Comparison of ENCODE assay signal across 16 cellular contexts in genomic region chr9:87527211-87527916, GRCh38.
"Had no signal": no experiment of that assay in that cellular context is flagged by ENCODE, and none has a peak within 500 bp of the region (broad histone marks: within the 10 kb centered on the region; RNA-seq: fewer than 3 reads in every experiment).

No MANE protein-coding gene starts in this region.

- H3K36me3 Mint-ChIP-seq: activated naive CD8-positive, alpha-beta T cell; immature natural killer cell; natural killer cell treated with Interleukin-12 subunit alpha and Interleukin-12 subunit beta and Interleukin-15 and Interleukin-18, amount 100 ng/mL, for 72 hours had no signal

- H3K27ac ChIP-seq: tibial artery had no signal

- H3K4me1 ChIP-seq: tibial artery had no signal

- H3K27me3 ChIP-seq: tibial artery had no signal

- DNase-seq: activated CD4-positive, alpha-beta T cell treated with anti-CD3 and anti-CD28 coated beads, Interleukin-2, amount 10 ng/mL, durations not matched to agents 7 days and 5 days; activated CD4-positive, CD25-positive, alpha-beta regulatory T cell; activated gamma-delta T cell; activated T-cell treated with anti-CD3 and anti-CD28 coated beads, Interleukin-2, amount 50 U/mL, for 24 hours; amygdala; immature natural killer cell; left colon; retina; small intestine; T-helper 17 cell; tibial artery had no signal

- H3K36me3 ChIP-seq: tibial artery had no signal

- FAIRE-seq: small intestine had no signal

- H3K27ac Mint-ChIP-seq: activated CD4-positive, alpha-beta T cell treated with anti-CD3 and anti-CD28 coated beads, Interleukin-2, amount 10 ng/mL, durations not matched to agents 7 days and 5 days; activated naive CD8-positive, alpha-beta T cell; activated T-cell treated with anti-CD3 and anti-CD28 coated beads, Interleukin-2, amount 50 U/mL, for 24 hours; immature natural killer cell; natural killer cell treated with Interleukin-12 subunit alpha and Interleukin-12 subunit beta and Interleukin-15 and Interleukin-18, amount 100 ng/mL, for 72 hours; T-helper 17 cell had no signal

- H3K4me3 Mint-ChIP-seq: activated CD4-positive, alpha-beta T cell treated with anti-CD3 and anti-CD28 coated beads, Interleukin-2, amount 10 ng/mL, durations not matched to agents 7 days and 5 days; activated naive CD8-positive, alpha-beta T cell; activated T-cell treated with anti-CD3 and anti-CD28 coated beads, Interleukin-2, amount 50 U/mL, for 24 hours; brain; central memory CD8-positive, alpha-beta T cell; immature natural killer cell; natural killer cell treated with Interleukin-12 subunit alpha and Interleukin-12 subunit beta and Interleukin-15 and Interleukin-18, amount 100 ng/mL, for 72 hours; T-helper 17 cell had no signal

- H3K27me3 Mint-ChIP-seq: activated naive CD8-positive, alpha-beta T cell; activated T-cell treated with anti-CD3 and anti-CD28 coated beads, Interleukin-2, amount 50 U/mL, for 24 hours; brain; central memory CD8-positive, alpha-beta T cell had no signal

- ATAC-seq: esophagus mucosa; left colon; natural killer cell treated with Interleukin-12 subunit alpha and Interleukin-12 subunit beta and Interleukin-15 and Interleukin-18, amount 100 ng/mL, for 72 hours; T-helper 17 cell had no signal

- H3K4me1 Mint-ChIP-seq: activated CD4-positive, alpha-beta T cell treated with anti-CD3 and anti-CD28 coated beads, Interleukin-2, amount 10 ng/mL, durations not matched to agents 7 days and 5 days; central memory CD8-positive, alpha-beta T cell; immature natural killer cell; T-helper 17 cell had no signal

- H3K9me3 ChIP-seq: tibial artery had no signal

- H3K9me3 Mint-ChIP-seq: activated CD4-positive, alpha-beta T cell treated with anti-CD3 and anti-CD28 coated beads, Interleukin-2, amount 10 ng/mL, durations not matched to agents 7 days and 5 days; activated T-cell treated with anti-CD3 and anti-CD28 coated beads, Interleukin-2, amount 50 U/mL, for 24 hours; central memory CD8-positive, alpha-beta T cell; immature natural killer cell; natural killer cell treated with Interleukin-12 subunit alpha and Interleukin-12 subunit beta and Interleukin-15 and Interleukin-18, amount 100 ng/mL, for 72 hours had no signal

- H3K4me3 ChIP-seq: tibial artery had no signal
